ENCODE assay signal across 8 cellular contexts in genomic region chr19:507286-508203, GRCh38. TPM values are rescaled to one million over a fixed set of nuclear protein-coding genes. Genes with fewer than 3 reads are reported as not detected.
DNase-seq lines count a peak whose midpoint lies in the region; ATAC-seq and TF ChIP-seq lines count a peak whose summit lies in the region.

A gene with protein sequence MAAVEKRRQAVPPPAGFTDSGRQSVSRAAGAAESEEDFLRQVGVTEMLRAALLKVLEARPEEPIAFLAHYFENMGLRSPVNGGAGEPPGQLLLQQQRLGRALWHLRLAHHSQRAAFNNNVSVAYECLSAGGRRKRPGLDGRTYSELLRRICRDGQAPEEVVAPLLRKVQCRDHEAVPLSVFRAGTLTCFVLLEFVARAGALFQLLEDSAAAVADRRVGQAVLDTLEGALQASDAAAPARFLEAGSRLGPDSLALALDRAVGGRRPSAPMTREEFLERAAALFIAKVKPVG (plus strand): TSS chr19:507497. CDS start chr19:507507, 10 bp downstream.

- H3F3A ChIP-seq in smooth muscle cell (ENCODE audit: low read depth), result peaks cover 5% of the 10 kb centered on the region

- WGBS in smooth muscle cell (ENCODE audit: low lambda C conversion rate), result 3% methylated on average over 65 of the region's 81 CpGs

- H3K4me1 ChIP-seq in breast epithelium (peaks cover 5 to 6% of the 10 kb centered on the region in 2 donors), smooth muscle cell (ENCODE audit: low read depth) (peaks cover 19% of the 10 kb centered on the region)

- H2AFZ ChIP-seq in smooth muscle cell (ENCODE audit: low read depth), result peak within 1 kb of the TSS; percentile 97

- peak within 1 kb of the TSS; percentile 93 for H3K27ac ChIP-seq in WERI-Rb-1
- peak within 1 kb of the TSS; percentile 91 to 95 for H3K27ac ChIP-seq in breast epithelium
- peak within 1 kb of the TSS; percentile 87 for H3K27ac ChIP-seq in smooth muscle cell (ENCODE audit: low read depth)

- H3K36me3 ChIP-seq in WERI-Rb-1, result peaks cover 5% of the 10 kb centered on the region; the same call in 1 of the 2 replicates
- H3K36me3 ChIP-seq in breast epithelium, result no peaks in the 10 kb centered on the region
- H3K36me3 ChIP-seq in smooth muscle cell (ENCODE audit: low read depth), result no peaks in the 10 kb centered on the region

- TF ChIP-seq POLR2A in breast epithelium (IDR thresholded peaks at IDR 0.05), result no peak

- peak; percentile 53 for ATAC-seq in HG02884 (IDR thresholded peaks at IDR 0.05; ENCODE audit: unreplicated experiment)

- no peaks in the 10 kb centered on the region for H4K20me1 ChIP-seq in smooth muscle cell (ENCODE audit: low read depth)

- DNase-seq in NCI-H82 (lab: John Stamatoyannopoulos, UW), result peak; percentile 83
- DNase-seq in NCI-H82 treated with DMSO at 0.1 percent for 48 hours (lab: John Stamatoyannopoulos, UW; ENCODE audit: unreplicated experiment), result no peak
- peak; percentile 22 for DNase-seq in NCI-H2081 treated with DMSO at 0.1 percent for 48 hours (lab: John Stamatoyannopoulos, UW)
- peak; percentile 94 for DNase-seq in WERI-Rb-1
- DNase-seq in breast epithelium (ENCODE audit: low spot score in 2 of 2), result peak; percentile 50 to 97
- peak; percentile 79 for DNase-seq in iPS-NIHi7 (ENCODE audit: extremely low spot score)
- DNase-seq in smooth muscle cell (lab: John Stamatoyannopoulos, UW; ENCODE audit: unreplicated experiment), result peak; percentile 96

- H3K27me3 ChIP-seq in WERI-Rb-1 (ENCODE audit: insufficient read depth, low read depth, severe bottlenecking), result no peaks in the 10 kb centered on the region
- H3K27me3 ChIP-seq in breast epithelium, result no peaks in the 10 kb centered on the region
- H3K27me3 ChIP-seq in smooth muscle cell (ENCODE audit: low read depth), result no peaks in the 10 kb centered on the region

- intact Hi-C loops in breast epithelium (cut with DNase I; ENCODE audit: low total_unique reads), result no loop called here

- peak within 1 kb of the TSS; percentile 91 for H3K9ac ChIP-seq in smooth muscle cell (ENCODE audit: low read depth)

- H3K4me3 ChIP-seq in WERI-Rb-1 (ENCODE audit: low read depth, low read length) (peak within 1 kb of the TSS; percentile 91), breast epithelium (peak within 1 kb of the TSS; percentile 91 to 100 (median 96)), smooth muscle cell (peak within 1 kb of the TSS; percentile 97)

- H3K79me2 ChIP-seq in smooth muscle cell (ENCODE audit: low read depth), result peaks cover 16% of the 10 kb centered on the region

- peak within 1 kb of the TSS; percentile 100 for H3K4me2 ChIP-seq in smooth muscle cell

- H3K9me3 ChIP-seq in WERI-Rb-1 (ENCODE audit: severe bottlenecking), result no peaks in the 10 kb centered on the region
- H3K9me3 ChIP-seq in breast epithelium, result no peaks in the 10 kb centered on the region
- no peaks in the 10 kb centered on the region for H3K9me3 ChIP-seq in smooth muscle cell (replicated peaks; ENCODE audit: low read depth)

- TF ChIP-seq CTCF in WERI-Rb-1 (IDR thresholded peaks at IDR 0.05; ENCODE audit: low read depth, low read length) (no peak), breast epithelium (IDR thresholded peaks at IDR 0.05) (peak in 2 of 3 donors; percentile 21 to 36), smooth muscle cell (IDR thresholded peaks at IDR 0.05; ENCODE audit: borderline replicate concordance, insufficient read depth, poor library complexity, severe bottlenecking) (no peak)

RNA-seq across cellular contexts. Expression of the gene that starts here (rescaled TPM):
- total RNA-seq in breast epithelium, result 10 to 100 TPM; 77.7 to 98.9 (median 77.7) TPM
- total RNA-seq in smooth muscle cell, result 14.6 and 20.5 TPM in 2 replicates
- polyA plus RNA-seq in smooth muscle cell, result 49.3 and 51.3 TPM in 2 replicates

Comparison
In these comparisons a context has a peak if more than half of its experiments do, and no peak if none do; other contexts are left out.
1. CTCF ChIP-seq: peak in breast epithelium (2 of 3); none in WERI-Rb-1 (single experiment) and smooth muscle cell (single experiment).
2. Peak in every context shown above with its lines, with median percentiles within 50 percentile points of each other: H3K27ac ChIP-seq and H3K4me3 ChIP-seq.